In genomic region chr1:71081697-71082080, GRCh38 we compare ENCODE assay signal across 8 cellular contexts. TPM values are rescaled to one million over a fixed set of nuclear protein-coding genes. Genes with fewer than 3 reads are reported as not detected.
A peak's percentile ranks its signal among the peaks of the same experiment; 100 is the strongest.
DNase-seq lines count a peak whose midpoint lies in the region; ATAC-seq and TF ChIP-seq lines count a peak whose summit lies in the region.

No MANE protein-coding gene starts in this region.

- no peaks in the 10 kb centered on the region for H3K9me3 ChIP-seq in CD4-positive, alpha-beta T cell (ENCODE audit: control insufficient read depth, low read length)
- H3K9me3 ChIP-seq in OCI-LY3 (ENCODE audit: insufficient read depth, low read length) (no peaks in the 10 kb centered on the region), mucosa of stomach (ENCODE audit: control insufficient read depth, low read length) (no peaks in the 10 kb centered on the region)

- intact Hi-C loops in CD4-positive, alpha-beta T cell (cut with DNase I, micrococcal nuclease): loop anchor here (1.0 to 10.0 kb wide), 7 partner anchors 33 to 876 kb away; partner anchors contain the start of genes ANKRD13C (in 2 of the 2), CTH (in 2 of the 2) and LRRC40 (in 1 of the 2)

- DNase-seq in CD4-positive, alpha-beta T cell: peak in 3 of 10 experiments; percentile 2 to 33 (median 5)
- DNase-seq in chondrocyte (ENCODE audit: low spot score): no peak
- no peak for DNase-seq in GM10248 (ENCODE audit: extremely low spot score)
- DNase-seq in cerebellar cortex (ENCODE audit: low spot score): no peak
- DNase-seq in central memory CD4-positive, alpha-beta T cell: no peak

- H3K9ac ChIP-seq in OCI-LY3 (ENCODE audit: low read length): peak overlapping the region; percentile 57
- H3K9ac ChIP-seq in mucosa of stomach (ENCODE audit: low read length): no peak overlapping the region

- peaks cover 46% of the 10 kb centered on the region for H3K4me1 Mint-ChIP-seq in CD4-positive, alpha-beta T cell (ENCODE audit: low read depth)
- H3K4me1 Mint-ChIP-seq in chondrocyte (ENCODE audit: low read depth): peaks cover 22% of the 10 kb centered on the region

- H3K4me3 ChIP-seq in OCI-LY3 (ENCODE audit: low read length) (peak overlapping the region; percentile 89), mucosa of stomach (ENCODE audit: low read length) (peak overlapping the region; percentile 97)

- peaks cover 34% of the 10 kb centered on the region for H3K27me3 Mint-ChIP-seq in CD4-positive, alpha-beta T cell
- no peaks in the 10 kb centered on the region for H3K27me3 Mint-ChIP-seq in chondrocyte (ENCODE audit: low read depth)

- peaks cover 21% of the 10 kb centered on the region for H3K27me3 ChIP-seq in CD4-positive, alpha-beta T cell (ENCODE audit: control insufficient read depth, insufficient read depth, low read length)
- H3K27me3 ChIP-seq in OCI-LY3 (ENCODE audit: low read depth, low read length): no peaks in the 10 kb centered on the region
- H3K27me3 ChIP-seq in mucosa of stomach (ENCODE audit: control insufficient read depth, insufficient read depth, low read length): no peaks in the 10 kb centered on the region

- peaks cover 41% of the 10 kb centered on the region for H3K79me2 ChIP-seq in OCI-LY3 (ENCODE audit: low read length)

- no peak overlapping the region for H3K27ac ChIP-seq in CD4-positive, alpha-beta T cell (ENCODE audit: low read depth, low read length)
- no peak overlapping the region for H3K27ac ChIP-seq in OCI-LY3 (ENCODE audit: low read length)

- POLR2A ChIA-PET in CD4-positive, alpha-beta T cell (lab: Charles Lee): interaction anchor here (0.8 to 1.8 kb wide), 12 partner anchors 9 to 876 kb away, joined by 4 to 26 read pairs (median 12); partner anchors contain the start of genes ANKRD13C, CTH, LRRC40 and SRSF11
- POLR2A ChIA-PET in GM10248 (lab: Yijun Ruan, JAX): no interaction called here

- peak overlapping the region; percentile 31; the same call in 1 of the 2 replicates for H2AFZ ChIP-seq in OCI-LY3 (ENCODE audit: low read depth, low read length)

- peak overlapping the region; percentile 100 for H3K27ac Mint-ChIP-seq in CD4-positive, alpha-beta T cell
- H3K27ac Mint-ChIP-seq in chondrocyte (ENCODE audit: unreplicated experiment): no peak overlapping the region

- H3K36me3 Mint-ChIP-seq in CD4-positive, alpha-beta T cell (ENCODE audit: low read depth): peaks cover 38% of the 10 kb centered on the region
- peaks cover 3% of the 10 kb centered on the region for H3K36me3 Mint-ChIP-seq in chondrocyte (ENCODE audit: low read depth)

- ATAC-seq in CD4-positive, alpha-beta T cell (ENCODE audit: poor library complexity): no peak
- no peak for ATAC-seq in GM18511 (IDR thresholded peaks at IDR 0.05; ENCODE audit: unreplicated experiment)

- H3K4me2 ChIP-seq in OCI-LY3 (ENCODE audit: low read length): peak overlapping the region; percentile 73

- peaks cover 2% of the 10 kb centered on the region for H3K9me3 Mint-ChIP-seq in CD4-positive, alpha-beta T cell
- no peaks in the 10 kb centered on the region for H3K9me3 Mint-ChIP-seq in chondrocyte (ENCODE audit: low read depth)

- peaks cover 9% of the 10 kb centered on the region for H3K4me1 ChIP-seq in OCI-LY3 (ENCODE audit: low read length)
- H3K4me1 ChIP-seq in mucosa of stomach (ENCODE audit: control insufficient read depth, insufficient read depth, low read length): peaks cover 13% of the 10 kb centered on the region

- H3K36me3 ChIP-seq in OCI-LY3 (replicated peaks; ENCODE audit: low read depth, low read length) (peaks cover 3% of the 10 kb centered on the region), mucosa of stomach (ENCODE audit: control insufficient read depth, insufficient read depth, low read length) (no peaks in the 10 kb centered on the region)

- peaks cover 12% of the 10 kb centered on the region for H4K20me1 ChIP-seq in OCI-LY3 (ENCODE audit: insufficient read depth, low read length)

- CTCF ChIA-PET in CD4-positive, alpha-beta T cell (lab: Charles Lee): interaction anchor here (0.6 to 1.3 kb wide), 15 partner anchors 9 to 875 kb away, joined by 3 to 9 read pairs (median 4); partner anchors contain the start of genes CTH, PTGER3 and SRSF11
- CTCF ChIA-PET in GM10248 (lab: Yijun Ruan, JAX): interaction anchor here (0.6 to 1.9 kb wide), 9 partner anchors 9 to 21 kb away, joined by 3 to 9 read pairs (median 4); no protein-coding TSS in a partner anchor

- TF ChIP-seq CTCF in CD4-positive, alpha-beta T cell (IDR thresholded peaks at IDR 0.05): no peak
- TF ChIP-seq CTCF in OCI-LY3 (IDR thresholded peaks at IDR 0.05; ENCODE audit: low read depth, low read length) (no peak), chondrocyte (IDR thresholded peaks at IDR 0.05) (no peak), GM10248 (IDR thresholded peaks at IDR 0.05; ENCODE audit: control extremely low read depth, extremely low read depth, low read depth, missing control alignments) (no peak)

- H3K4me3 Mint-ChIP-seq in CD4-positive, alpha-beta T cell: peak overlapping the region; percentile 85
- peak overlapping the region; percentile 84 for H3K4me3 Mint-ChIP-seq in chondrocyte (ENCODE audit: unreplicated experiment)

RNA-seq across cellular contexts. Expression of gene ZRANB2, which starts 0.9 kb away (rescaled TPM):
- total RNA-seq in CD4-positive, alpha-beta T cell: 100 to 1,000 TPM; 102 TPM
- 60.6 to 110 TPM (median 60.7 TPM) in 3 replicates for total RNA-seq in chondrocyte

RNA-seq across cellular contexts. Expression of gene PTGER3, which starts 34.1 kb away (rescaled TPM):
- total RNA-seq in CD4-positive, alpha-beta T cell: not detected
- 2.0 to 7.9 TPM (median 2.5 TPM) in 3 replicates for total RNA-seq in chondrocyte
